8 cellular contexts compared by ENCODE assay signal in genomic region chr12:130818381-130819247, GRCh38. TPM values are rescaled to one million over a fixed set of nuclear protein-coding genes. Genes with fewer than 3 reads are reported as not detected.
DNase-seq lines count a peak whose midpoint lies in the region; ATAC-seq, FAIRE-seq and TF ChIP-seq lines count a peak whose summit lies in the region.

No MANE protein-coding gene starts in this region.

- H3K36me3 ChIP-seq in PC-3 (ENCODE audit: low read depth, low read length) (peaks cover 2% of the 10 kb centered on the region; the same call in 1 of the 2 replicates), cardiac muscle cell (no peaks in the 10 kb centered on the region), psoas muscle (ENCODE audit: insufficient read depth in 1 of 2, low read depth in 1 of 2) (peaks cover 0 to 5% of the 10 kb centered on the region in 2 donors)

- H3K9me2 ChIP-seq in PC-3 (replicated peaks; ENCODE audit: low read length): no peaks in the 10 kb centered on the region

- peak overlapping the region; percentile 73 for H3K27ac Mint-ChIP-seq in activated naive CD4-positive, alpha-beta T cell treated with anti-CD3 and anti-CD28 coated beads for 36 hours

- peak overlapping the region; percentile 64 for H3K4me3 ChIP-seq in PC-3 (ENCODE audit: low read length)
- no peak overlapping the region for H3K4me3 ChIP-seq in cardiac muscle cell
- peak overlapping the region; percentile 49 for H3K4me3 ChIP-seq in psoas muscle

- FAIRE-seq in urothelium cell line (lab: Jason Lieb, UNC): no peak

- peak; percentile 93 for TF ChIP-seq CTCF in PC-3 (conservative IDR thresholded peaks at IDR 0.05; ENCODE audit: low read depth, low read length)
- TF ChIP-seq CTCF in cardiac muscle cell (IDR thresholded peaks at IDR 0.05; ENCODE audit: low read depth, low read length): peak; percentile 64
- TF ChIP-seq CTCF in psoas muscle (IDR thresholded peaks at IDR 0.05): peak; percentile 74

- H3F3A ChIP-seq in PC-3 (ENCODE audit: low read length, unreplicated experiment): peaks cover 3% of the 10 kb centered on the region

- H3K4me2 ChIP-seq in PC-3 (ENCODE audit: low read length): peak overlapping the region; percentile 86

- no TSS peak for BruUV-seq in PC-3 (replicated peaks; lab: Mats Ljungman, UMichigan)

- in situ Hi-C loops in ACHN (cut with HindIII; ENCODE audit: low pct_ligation_motif_present, low pct_unique_long_range_greater_than_20kb, low sequenced_read_pairs): no loop called here

- no peaks in the 10 kb centered on the region for H3K79me2 ChIP-seq in PC-3 (ENCODE audit: low read length)

- no peaks in the 10 kb centered on the region for H4K20me1 ChIP-seq in PC-3 (ENCODE audit: low read length)

- intact Hi-C loops in PC-3 (cut with micrococcal nuclease): loop anchor here (1.0 to 5.0 kb wide), 2 partner anchors 41 to 57 kb away; no protein-coding TSS in a partner anchor
- intact Hi-C loops in activated naive CD4-positive, alpha-beta T cell treated with anti-CD3 and anti-CD28 coated beads for 36 hours (cut with micrococcal nuclease): loop anchor here (1.0 to 5.0 kb wide), 4 partner anchors 20 to 771 kb away; partner anchors contain the start of gene STX2
- intact Hi-C loops in psoas muscle (cut with DNase I): no loop called here

- H3K27ac ChIP-seq in PC-3 (ENCODE audit: low read length) (peak overlapping the region; percentile 60), cardiac muscle cell (no peak overlapping the region), psoas muscle (no peak overlapping the region)

- peak; percentile 87 for ATAC-seq in GM18870 (IDR thresholded peaks at IDR 0.05; ENCODE audit: unreplicated experiment)
- ATAC-seq in HG03108 (IDR thresholded peaks at IDR 0.05; ENCODE audit: unreplicated experiment): peak; percentile 88
- ATAC-seq in PC-3: peak; percentile 97
- ATAC-seq in psoas muscle: peak; percentile 52 to 86 (median 70)

- no peaks in the 10 kb centered on the region for H3K27me3 Mint-ChIP-seq in activated naive CD4-positive, alpha-beta T cell treated with anti-CD3 and anti-CD28 coated beads for 36 hours (ENCODE audit: low read depth)

- 31 to 36% (median 36%) methylated on average over 60 of the region's 60 CpGs for WGBS in psoas muscle, 3 donors

- H3K4me1 Mint-ChIP-seq in activated naive CD4-positive, alpha-beta T cell treated with anti-CD3 and anti-CD28 coated beads for 36 hours (ENCODE audit: low read depth): peaks cover 7% of the 10 kb centered on the region

- H3K9me3 ChIP-seq in PC-3 (ENCODE audit: low read length): no peaks in the 10 kb centered on the region
- H3K9me3 ChIP-seq in cardiac muscle cell (ENCODE audit: low read depth): no peaks in the 10 kb centered on the region
- no peaks in the 10 kb centered on the region for H3K9me3 ChIP-seq in psoas muscle

- POLR2A ChIA-PET in PC-3 (lab: Charles Lee; ENCODE audit: unreplicated experiment): interaction anchor here (0.6 kb wide), 1 partner anchor 17 kb away, joined by 8 read pairs; no protein-coding TSS in a partner anchor

- H3K9ac ChIP-seq in PC-3 (ENCODE audit: low read length): peak overlapping the region; percentile 19

- H3K36me3 Mint-ChIP-seq in activated naive CD4-positive, alpha-beta T cell treated with anti-CD3 and anti-CD28 coated beads for 36 hours (ENCODE audit: low read depth): peaks cover 17% of the 10 kb centered on the region

- H2AFZ ChIP-seq in PC-3 (ENCODE audit: low read length): peak overlapping the region; percentile 90

- CTCF ChIA-PET in PC-3 (lab: Charles Lee): interaction anchor here (0.6 kb wide), 1 partner anchor 71 kb away, joined by 6 read pairs; no protein-coding TSS in a partner anchor
- CTCF ChIA-PET in activated naive CD4-positive, alpha-beta T cell treated with anti-CD3 and anti-CD28 coated beads for 36 hours (lab: Charles Lee): interaction anchor here (0.6 to 1.5 kb wide), 4 partner anchors 8 to 314 kb away, joined by 3 to 4 read pairs (median 4); no protein-coding TSS in a partner anchor

- H3K9me3 Mint-ChIP-seq in activated naive CD4-positive, alpha-beta T cell treated with anti-CD3 and anti-CD28 coated beads for 36 hours: no peaks in the 10 kb centered on the region

- DNase-seq in ACHN: peak; percentile 79
- peak; percentile 87 for DNase-seq in PC-3
- DNase-seq in activated naive CD4-positive, alpha-beta T cell treated with anti-CD3 and anti-CD28 coated beads for 36 hours: peak; percentile 79
- DNase-seq in cardiac muscle cell (ENCODE audit: low read depth in 1 of 2, low spot score in 1 of 2): peak; percentile 46 to 79
- DNase-seq in psoas muscle: peak; percentile 67 to 72
- DNase-seq in urothelium cell line (ENCODE audit: low spot score): peak; percentile 74

- H3K4me1 ChIP-seq in PC-3 (ENCODE audit: insufficient read depth, low read length) (peaks cover 11% of the 10 kb centered on the region; the same call in 1 of the 2 replicates), cardiac muscle cell (ENCODE audit: low read depth) (peaks cover 23% of the 10 kb centered on the region), psoas muscle (no peaks in the 10 kb centered on the region)

- no peaks in the 10 kb centered on the region for H3K27me3 ChIP-seq in PC-3 (ENCODE audit: low read length)
- H3K27me3 ChIP-seq in cardiac muscle cell: no peaks in the 10 kb centered on the region
- no peaks in the 10 kb centered on the region for H3K27me3 ChIP-seq in psoas muscle (ENCODE audit: insufficient read depth in 3 of 3, low read length in 2 of 3)

- H3K4me3 Mint-ChIP-seq in activated naive CD4-positive, alpha-beta T cell treated with anti-CD3 and anti-CD28 coated beads for 36 hours: peak overlapping the region; percentile 91

RNA-seq across cellular contexts. Expression of gene STX2, which starts 20.4 kb away (rescaled TPM):
- total RNA-seq in PC-3 (2014; rRNA removed): 18.2 and 24.0 TPM in 2 replicates
- total RNA-seq in activated naive CD4-positive, alpha-beta T cell treated with anti-CD3 and anti-CD28 coated beads for 36 hours: 10 to 100 TPM; 10.8 to 13.6 TPM
- total RNA-seq in cardiac muscle cell: 15.9 and 19.0 TPM in 2 replicates
- 20.8 and 23.7 TPM in 2 replicates for polyA plus RNA-seq in cardiac muscle cell
- 1 to 10 TPM; 5.5 to 7.2 (median 6.2) TPM for total RNA-seq in psoas muscle
- 10 to 100 TPM in 1 of 3 donors, 1 to 10 TPM in 2; 5.4 to 11.3 (median 8.4) TPM for polyA plus RNA-seq in psoas muscle

RNA-seq across cellular contexts. Expression of gene RAN, which starts 53.3 kb away (rescaled TPM):
- 3,300 and 3,371 TPM in 2 replicates for total RNA-seq in PC-3 (2014; rRNA removed)
- 1,000 to 10,000 TPM; 2,370 to 2,418 TPM for total RNA-seq in activated naive CD4-positive, alpha-beta T cell treated with anti-CD3 and anti-CD28 coated beads for 36 hours
- 189 and 260 TPM in 2 replicates for total RNA-seq in cardiac muscle cell
- polyA plus RNA-seq in cardiac muscle cell: 785 and 1,009 TPM in 2 replicates
- total RNA-seq in psoas muscle: 100 to 1,000 TPM; 338 to 721 (median 445) TPM
- 1,000 to 10,000 TPM in 1 of 3 donors, 100 to 1,000 TPM in 2; 302 to 1,341 (median 369) TPM for polyA plus RNA-seq in psoas muscle

Comparison
In these comparisons a context has a peak if more than half of its experiments do, and no peak if none do; other contexts are left out.
1. intact Hi-C loops: an anchor here in PC-3 (1.0 to 5.0 kb wide) and activated naive CD4-positive, alpha-beta T cell treated with anti-CD3 and anti-CD28 coated beads for 36 hours (1.0 to 5.0 kb wide); none called in psoas muscle.